ENCODE assay signal across 1 cellular context in the genomic region with DNA sequence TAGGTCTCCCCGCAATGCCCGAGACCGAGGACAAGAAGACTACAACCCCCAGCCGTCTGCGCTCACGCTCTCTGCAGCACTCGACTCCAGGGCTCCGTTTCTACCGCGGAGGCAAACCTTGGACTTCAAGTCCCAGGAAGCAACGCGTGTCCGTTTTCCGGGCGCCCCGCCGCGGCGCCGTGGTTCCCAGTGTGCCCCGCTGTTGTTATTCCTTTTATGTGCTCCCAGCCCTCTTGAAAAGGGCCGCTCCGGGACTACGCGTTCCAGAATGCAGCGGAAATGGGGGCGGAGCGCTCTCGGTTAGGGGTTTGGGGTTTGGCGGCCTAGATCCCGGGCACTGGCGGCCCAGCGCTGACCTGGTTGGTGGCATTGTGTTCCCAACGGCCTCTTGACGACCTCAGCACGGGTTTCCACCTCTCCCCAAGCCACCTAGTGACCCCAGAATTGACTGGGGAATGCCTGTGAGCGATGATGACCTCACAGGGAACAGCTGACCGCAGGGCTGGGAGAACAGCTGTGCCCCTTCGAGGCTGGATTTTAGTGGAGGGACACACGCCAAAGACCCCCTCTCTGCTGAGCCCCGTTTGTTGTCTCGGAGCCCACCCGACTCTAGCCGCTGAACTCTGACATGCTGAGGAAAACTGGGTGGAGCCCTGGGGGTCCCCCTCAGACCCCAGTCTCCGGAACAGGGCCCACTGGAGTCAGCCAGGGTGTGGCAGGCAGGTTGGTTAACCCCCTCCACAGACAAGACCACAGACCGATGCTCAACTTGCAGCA.
TF ChIP-seq lines count a peak whose summit lies in the region.

No MANE protein-coding gene starts in this region.

TF ChIP-seq in A549, 52 proteins besides CTCF, POLR2A, EP300 and RAD21 (continued from another document):
- no peak for TF ChIP-seq ESRRA (IDR thresholded peaks at IDR 0.05; ENCODE audit: borderline replicate concordance, low read length)
- TF ChIP-seq, protein P1, sequence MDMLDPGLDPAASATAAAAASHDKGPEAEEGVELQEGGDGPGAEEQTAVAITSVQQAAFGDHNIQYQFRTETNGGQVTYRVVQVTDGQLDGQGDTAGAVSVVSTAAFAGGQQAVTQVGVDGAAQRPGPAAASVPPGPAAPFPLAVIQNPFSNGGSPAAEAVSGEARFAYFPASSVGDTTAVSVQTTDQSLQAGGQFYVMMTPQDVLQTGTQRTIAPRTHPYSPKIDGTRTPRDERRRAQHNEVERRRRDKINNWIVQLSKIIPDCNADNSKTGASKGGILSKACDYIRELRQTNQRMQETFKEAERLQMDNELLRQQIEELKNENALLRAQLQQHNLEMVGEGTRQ (IDR thresholded peaks at IDR 0.05), result peak; percentile 47
- no peak for TF ChIP-seq SMC3 (IDR thresholded peaks at IDR 0.05)
- TF ChIP-seq, protein P2, sequence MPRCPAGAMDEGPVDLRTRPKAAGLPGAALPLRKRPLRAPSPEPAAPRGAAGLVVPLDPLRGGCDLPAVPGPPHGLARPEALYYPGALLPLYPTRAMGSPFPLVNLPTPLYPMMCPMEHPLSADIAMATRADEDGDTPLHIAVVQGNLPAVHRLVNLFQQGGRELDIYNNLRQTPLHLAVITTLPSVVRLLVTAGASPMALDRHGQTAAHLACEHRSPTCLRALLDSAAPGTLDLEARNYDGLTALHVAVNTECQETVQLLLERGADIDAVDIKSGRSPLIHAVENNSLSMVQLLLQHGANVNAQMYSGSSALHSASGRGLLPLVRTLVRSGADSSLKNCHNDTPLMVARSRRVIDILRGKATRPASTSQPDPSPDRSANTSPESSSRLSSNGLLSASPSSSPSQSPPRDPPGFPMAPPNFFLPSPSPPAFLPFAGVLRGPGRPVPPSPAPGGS (IDR thresholded peaks at IDR 0.05), result 0 out of 3 replicates have a peak, but pooled peaks have one; percentile 12
- 0 out of 2 replicates have a peak, but pooled peaks have one; percentile 30 for TF ChIP-seq HOXB5 (CRISPR knock-in tag; IDR thresholded peaks at IDR 0.05)
- TF ChIP-seq PHF8 (IDR thresholded peaks at IDR 0.05; ENCODE audit: borderline replicate concordance, low read depth), result peak; percentile 58
- peak; percentile 53 to 64; a peak in 4 of 5 replicates for TF ChIP-seq JUN (IDR thresholded peaks at IDR 0.05)
